ENCODE assay signal across 22 cellular contexts in the genomic region with DNA sequence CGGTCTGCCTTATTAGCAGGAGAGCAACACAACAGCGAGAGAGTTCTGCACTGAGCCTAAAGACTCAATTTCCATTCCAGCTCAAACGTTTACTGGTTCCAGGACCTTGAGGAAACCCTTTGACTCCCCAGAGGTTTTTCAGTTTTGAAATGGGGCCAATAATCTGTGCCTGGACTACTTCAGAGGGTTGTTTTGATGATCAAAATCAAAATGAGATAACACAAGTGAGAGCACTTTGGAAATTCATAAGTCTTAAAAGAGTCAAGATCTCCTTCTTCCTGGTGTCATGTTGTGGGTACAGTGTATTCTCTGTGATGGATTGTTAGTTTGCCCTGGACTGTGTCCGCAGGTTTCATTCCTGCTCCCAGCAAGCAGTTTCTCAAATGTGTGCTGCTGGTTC. TPM values are rescaled to one million over a fixed set of nuclear protein-coding genes. Genes with fewer than 3 reads are reported as not detected.
DNase-seq lines count a peak whose midpoint lies in the region; ATAC-seq, FAIRE-seq and TF ChIP-seq lines count a peak whose summit lies in the region.
"Had no signal": no experiment of that assay in that cellular context is flagged by ENCODE, and none has a peak within 500 bp of the region (broad histone marks: within the 10 kb centered on the region; RNA-seq: fewer than 3 reads in every experiment).

No MANE protein-coding gene starts in this region.

- H3K9me2 ChIP-seq in Karpas-422 (replicated peaks; ENCODE audit: insufficient read depth, low read length) = no peaks in the 10 kb centered on the region

- no peak for TF ChIP-seq EP300 in sigmoid colon (IDR thresholded peaks at IDR 0.05)

- TF ChIP-seq POLR2A in body of pancreas (IDR thresholded peaks at IDR 0.05) (no peak), sigmoid colon (IDR thresholded peaks at IDR 0.05) (no peak), uterus (IDR thresholded peaks at IDR 0.05) (peak in 1 of 2 donors; percentile 16)

- H3K9me3 ChIP-seq in body of pancreas (no peaks in the 10 kb centered on the region), kidney (ENCODE audit: control insufficient read depth in 1 of 2, low read length in 2 of 2) (no peaks in the 10 kb centered on the region), sigmoid colon (no peaks in the 10 kb centered on the region), uterus (no peaks in the 10 kb centered on the region), Karpas-422 (ENCODE audit: low read length) (no peaks in the 10 kb centered on the region)

- no peak overlapping the region for H3K4me2 ChIP-seq in Karpas-422 (ENCODE audit: low read depth, low read length, poor library complexity, severe bottlenecking)
- H3K4me2 ChIP-seq: KMS-11 had no signal

- intact Hi-C loops in body of pancreas (cut with DNase I) = no loop called here
- intact Hi-C loops in kidney (cut with DNase I) = no loop called here
- intact Hi-C loops in sigmoid colon (cut with DNase I) = loop anchor here (5.0 kb wide), 1 partner anchor 39 kb away; no protein-coding TSS in a partner anchor
- intact Hi-C loops in uterus (cut with DNase I; ENCODE audit: low total_unique reads) = no loop called here

- H3K27ac ChIP-seq in body of pancreas = peak overlapping the region in 3 of 4 donors; percentile 39 to 79 (median 58)
- H3K27ac ChIP-seq in kidney (ENCODE audit: low read depth in 2 of 2, low read length in 2 of 2) = peak overlapping the region; percentile 36 to 59
- H3K27ac ChIP-seq in sigmoid colon = peak overlapping the region in 3 of 4 donors; percentile 53 to 77 (median 75)
- H3K27ac ChIP-seq in uterus = peak overlapping the region; percentile 92 to 95
- H3K27ac ChIP-seq in Karpas-422 (ENCODE audit: low read length) = no peak overlapping the region
- H3K27ac ChIP-seq: HL-60, KMS-11 had no signal

- no peaks in the 10 kb centered on the region for H4K20me1 ChIP-seq in Karpas-422 (ENCODE audit: insufficient read depth, low read depth, low read length)

- TF ChIP-seq CTCF in body of pancreas (IDR thresholded peaks at IDR 0.05) (no peak), kidney (IDR thresholded peaks at IDR 0.05; ENCODE audit: borderline replicate concordance, extremely low read depth, insufficient read depth) (no peak), sigmoid colon (IDR thresholded peaks at IDR 0.05) (no peak), uterus (IDR thresholded peaks at IDR 0.05) (no peak)

- H3K4me1 ChIP-seq in body of pancreas = peaks cover 26% of the 10 kb centered on the region
- peaks cover 18 to 60% of the 10 kb centered on the region in 2 donors for H3K4me1 ChIP-seq in kidney (ENCODE audit: control insufficient read depth in 1 of 2, insufficient read depth in 1 of 2, low read depth in 1 of 2, low read length in 2 of 2)
- peaks cover 0 to 82% (median 67%) of the 10 kb centered on the region in 4 donors for H3K4me1 ChIP-seq in sigmoid colon
- H3K4me1 ChIP-seq in uterus = peaks cover 14 to 31% of the 10 kb centered on the region in 2 donors
- H3K4me1 ChIP-seq in Karpas-422 (ENCODE audit: low read length) = no peaks in the 10 kb centered on the region

- H3K36me3 ChIP-seq in body of pancreas (replicated peaks in 1 of 2; ENCODE audit: insufficient read depth in 1 of 2, low read depth in 2 of 2) = no peaks in the 10 kb centered on the region
- H3K36me3 ChIP-seq in kidney (ENCODE audit: control insufficient read depth in 1 of 2, insufficient read depth in 2 of 2, low read length in 2 of 2) = no peaks in the 10 kb centered on the region
- no peaks in the 10 kb centered on the region for H3K36me3 ChIP-seq in sigmoid colon
- H3K36me3 ChIP-seq in uterus = no peaks in the 10 kb centered on the region
- no peaks in the 10 kb centered on the region for H3K36me3 ChIP-seq in Karpas-422 (ENCODE audit: insufficient read depth, low read length)

- H3K79me2 ChIP-seq in Karpas-422 (ENCODE audit: low read length) = no peaks in the 10 kb centered on the region

- H3K4me3 ChIP-seq in body of pancreas (no peak overlapping the region), kidney (ENCODE audit: low read length in 2 of 2) (no peak overlapping the region), sigmoid colon (peak overlapping the region in 1 of 4 donors; percentile 6), uterus (no peak overlapping the region), Karpas-422 (ENCODE audit: low read length) (no peak overlapping the region)

- H2AFZ ChIP-seq in Karpas-422 (ENCODE audit: low read length) = no peak overlapping the region

- ATAC-seq in body of pancreas (no peak), GM19023 (IDR thresholded peaks at IDR 0.05; ENCODE audit: unreplicated experiment) (no peak)
- ATAC-seq: PC-3 had no signal

- no peak overlapping the region for H3K9ac ChIP-seq in kidney (ENCODE audit: low read length in 2 of 2)
- H3K9ac ChIP-seq in Karpas-422 (ENCODE audit: low read length) = no peak overlapping the region
- H3K9ac ChIP-seq: KMS-11 had no signal

- 61 to 70% methylated on average over 4 of the region's 4 CpGs for WGBS in body of pancreas, 2 donors
- 86 to 88% methylated on average over 4 of the region's 4 CpGs for WGBS in sigmoid colon, 2 donors

- FAIRE-seq in kidney (lab: Jason Lieb, UNC) = no peak
- FAIRE-seq: D721Med, H54 had no signal

- DNase-seq in body of pancreas = peak in 1 of 4 donors; percentile 17
- DNase-seq in kidney = no peak
- DNase-seq in sigmoid colon = no peak
- DNase-seq in uterus = peak; percentile 41 to 83
- no peak for DNase-seq in Karpas-422
- no peak for DNase-seq in activated naive CD4-positive, alpha-beta T cell treated with Interleukin-2 at 50 U/mL for 16 hours
- DNase-seq: C1 segment of cervical spinal cord; CD8-positive, alpha-beta memory T cell; DMS79; NCI-H1417 treated with DMSO at 0.1 percent for 48 hours; NCI-H187 treated with DMSO at 0.1 percent for 48 hours; NCI-H2171; NCI-H526; PC-3; RPMI8226 had no signal

- H3K27me3 ChIP-seq in body of pancreas (no peaks in the 10 kb centered on the region), sigmoid colon (no peaks in the 10 kb centered on the region), uterus (no peaks in the 10 kb centered on the region), Karpas-422 (ENCODE audit: low read length) (no peaks in the 10 kb centered on the region)

RNA-seq across cellular contexts. Expression of gene RERG, which starts 52.9 kb away (rescaled TPM):
- 10 to 100 TPM; 10.9 to 13.8 TPM for total RNA-seq in body of pancreas
- 44.7 TPM for total RNA-seq in kidney
- polyA plus RNA-seq in kidney (ENCODE audit: insufficient read depth, low read depth, low replicate concordance) = 29.3 TPM
- total RNA-seq in sigmoid colon = 100 to 1,000 TPM in 1 of 4 donors, 10 to 100 TPM in 3; 69.9 to 104 (median 78.3) TPM
- polyA plus RNA-seq in sigmoid colon = 1 to 10 TPM; 1.4 to 9.6 (median 4.8) TPM
- 100 to 1,000 TPM in 3 of 4 donors, 10 to 100 TPM in 1; 61.6 to 236 (median 150) TPM for total RNA-seq in uterus
- total RNA-seq in Karpas-422 (2014; rRNA removed; shearing (Covaris generic); ENCODE audit: low replicate concordance) = not detected in 2 replicates
- total RNA-seq: CD8-positive, alpha-beta memory T cell; HT1080; M059J; PC-3 had no signal
- polyA plus RNA-seq: CD8-positive, alpha-beta memory T cell had no signal

Comparison
In these comparisons a context has a peak if more than half of its experiments do, and no peak if none do; other contexts are left out.
1. DNase-seq: peak in uterus (2 of 2); none in kidney (single experiment), sigmoid colon (single experiment), Karpas-422 (single experiment) and activated naive CD4-positive, alpha-beta T cell treated with Interleukin-2 at 50 U/mL for 16 hours (single experiment).
2. RNA of gene RERG, which starts 52.9 kb away (total RNA-seq): 61.6 to 236 TPM in uterus, 69.9 to 104 TPM in sigmoid colon, 44.7 TPM in kidney (single experiment) and 10.9 to 13.8 TPM in body of pancreas; not detected in Karpas-422; every median in the first group is over 10 times any median in the second.